Comparison of ENCODE assay signal across 8 cellular contexts in genomic region chr2:165952600-165953210, GRCh38. TPM values are rescaled to one million over a fixed set of nuclear protein-coding genes. Genes with fewer than 3 reads are reported as not detected.
DNase-seq lines count a peak whose midpoint lies in the region; FAIRE-seq and TF ChIP-seq lines count a peak whose summit lies in the region.

No MANE protein-coding gene starts in this region.

- peaks cover 30% of the 10 kb centered on the region; the same call in 1 of the 2 replicates for H3K79me2 ChIP-seq in KMS-11 (ENCODE audit: insufficient read depth, low read depth)

- no peak overlapping the region for H3K4me3 Mint-ChIP-seq in activated CD4-positive, alpha-beta memory T cell treated with anti-CD3 and anti-CD28 coated beads, Interleukin-2, amount 10 ng/mL, durations not matched to agents 7 days and 5 days

- H3K9me3 ChIP-seq in mucosa of stomach (ENCODE audit: control insufficient read depth, low read length) = no peaks in the 10 kb centered on the region

- CTCF ChIA-PET in activated CD4-positive, alpha-beta memory T cell treated with anti-CD3 and anti-CD28 coated beads, Interleukin-2, amount 10 ng/mL, durations not matched to agents 7 days and 5 days (lab: Charles Lee) = interaction anchor here (1.1 to 2.4 kb wide), 11 partner anchors 8 to 176 kb away, joined by 3 to 10 read pairs (median 6); partner anchors contain the start of gene SCN1A
- CTCF ChIA-PET in HEK293T (lab: Yijun Ruan, JAX) = interaction anchor here (0.9 kb wide), 1 partner anchor 176 kb away, joined by 3 read pairs; no protein-coding TSS in a partner anchor

- peaks cover 12% of the 10 kb centered on the region for H3K4me1 Mint-ChIP-seq in activated CD4-positive, alpha-beta memory T cell treated with anti-CD3 and anti-CD28 coated beads, Interleukin-2, amount 10 ng/mL, durations not matched to agents 7 days and 5 days

- TF ChIP-seq CTCF in KMS-11 (conservative IDR thresholded peaks at IDR 0.05; ENCODE audit: low read depth, low read length) (no peak), bronchial epithelial cell (IDR thresholded peaks at IDR 0.05; ENCODE audit: insufficient read depth, low read length, severe bottlenecking) (no peak)

- H3K27me3 ChIP-seq in KMS-11 (ENCODE audit: insufficient read depth, low read depth) (no peaks in the 10 kb centered on the region), bronchial epithelial cell (ENCODE audit: control insufficient read depth, insufficient read depth, low read length) (no peaks in the 10 kb centered on the region), mucosa of stomach (ENCODE audit: control insufficient read depth, insufficient read depth, low read length) (no peaks in the 10 kb centered on the region)

- H3K36me3 Mint-ChIP-seq in activated CD4-positive, alpha-beta memory T cell treated with anti-CD3 and anti-CD28 coated beads, Interleukin-2, amount 10 ng/mL, durations not matched to agents 7 days and 5 days (ENCODE audit: low read depth) = peaks cover 5% of the 10 kb centered on the region

- H3K27me3 Mint-ChIP-seq in activated CD4-positive, alpha-beta memory T cell treated with anti-CD3 and anti-CD28 coated beads, Interleukin-2, amount 10 ng/mL, durations not matched to agents 7 days and 5 days = no peaks in the 10 kb centered on the region

- no peak for FAIRE-seq in bronchial epithelial cell (lab: Jason Lieb, UNC)

- H3K27ac ChIP-seq in KMS-11 = peak overlapping the region; percentile 54

- H3K27ac Mint-ChIP-seq in activated CD4-positive, alpha-beta memory T cell treated with anti-CD3 and anti-CD28 coated beads, Interleukin-2, amount 10 ng/mL, durations not matched to agents 7 days and 5 days = no peak overlapping the region

- POLR2A ChIA-PET in activated CD4-positive, alpha-beta memory T cell treated with anti-CD3 and anti-CD28 coated beads, Interleukin-2, amount 10 ng/mL, durations not matched to agents 7 days and 5 days (lab: Charles Lee) = interaction anchor here (0.6 to 2.2 kb wide), 8 partner anchors 8 to 176 kb away, joined by 3 to 15 read pairs (median 4); partner anchors contain the start of genes GALNT3 and SCN1A
- POLR2A ChIA-PET in HEK293T (lab: Yijun Ruan, JAX) = interaction anchor here (0.7 kb wide), 1 partner anchor 483 kb away, joined by 4 read pairs; the partner anchor contains the start of gene CSRNP3

- DNase-seq in DMS53 treated with DMSO at 0.1 percent for 48 hours (lab: John Stamatoyannopoulos, UW; ENCODE audit: unreplicated experiment) = peak; percentile 53
- DNase-seq in bronchial epithelial cell (ENCODE audit: low read depth) = peak; percentile 51
- no peak for DNase-seq in stimulated activated CD4-positive, alpha-beta T cell treated with anti-CD3 and anti-CD28 coated beads, Interleukin-12 subunit alpha, Interleukin-12 subunit beta, amount 100 ng/mL, for 4 hours
- no peak for DNase-seq in activated CD4-positive, alpha-beta memory T cell treated with anti-CD3 and anti-CD28 coated beads, Interleukin-2, amount 10 ng/mL, durations not matched to agents 7 days and 5 days
- DNase-seq in HEK293T (ENCODE audit: extremely low spot score) = no peak
- no peak for DNase-seq in NCI-H1436 (lab: John Stamatoyannopoulos, UW)

- H3K36me3 ChIP-seq in KMS-11 (ENCODE audit: insufficient read depth) (no peaks in the 10 kb centered on the region), bronchial epithelial cell (ENCODE audit: control insufficient read depth, insufficient read depth, low read length) (no peaks in the 10 kb centered on the region), mucosa of stomach (ENCODE audit: control insufficient read depth, insufficient read depth, low read length) (no peaks in the 10 kb centered on the region)

- H3K4me3 ChIP-seq in KMS-11 (IDR thresholded peaks at IDR 0.05; ENCODE audit: insufficient read depth, low read depth, low read length) = peak overlapping the region; percentile 79
- H3K4me3 ChIP-seq in bronchial epithelial cell (ENCODE audit: low read depth, low read length) = peak overlapping the region; percentile 69
- H3K4me3 ChIP-seq in mucosa of stomach (ENCODE audit: low read length) = peak overlapping the region; percentile 48

- H3K9me3 Mint-ChIP-seq in activated CD4-positive, alpha-beta memory T cell treated with anti-CD3 and anti-CD28 coated beads, Interleukin-2, amount 10 ng/mL, durations not matched to agents 7 days and 5 days = no peaks in the 10 kb centered on the region

- no peaks in the 10 kb centered on the region for H4K20me1 ChIP-seq in KMS-11 (ENCODE audit: insufficient read depth)

- peak overlapping the region; percentile 79 for H2AFZ ChIP-seq in KMS-11 (ENCODE audit: low read depth)

- H3K9ac ChIP-seq in KMS-11 = peak overlapping the region; percentile 78; the same call in 1 of the 2 replicates
- H3K9ac ChIP-seq in mucosa of stomach (ENCODE audit: low read length) = peak overlapping the region; percentile 66

- peak overlapping the region; percentile 88 for H3K4me2 ChIP-seq in KMS-11

- H3K4me1 ChIP-seq in KMS-11 (ENCODE audit: low read depth, poor library complexity, severe bottlenecking) = peaks cover 21% of the 10 kb centered on the region
- peaks cover 5% of the 10 kb centered on the region for H3K4me1 ChIP-seq in mucosa of stomach (ENCODE audit: control insufficient read depth, insufficient read depth, low read length)

TF ChIP-seq in HEK293T, 16 proteins besides CTCF, POLR2A, EP300 and RAD21:
- TF ChIP-seq FOXK2 (IDR thresholded peaks at IDR 0.05) = no peak
- TF ChIP-seq ARNT (IDR thresholded peaks at IDR 0.05) = no peak
- no peak for TF ChIP-seq SP1 (IDR thresholded peaks at IDR 0.05)
- TF ChIP-seq ELF4 (IDR thresholded peaks at IDR 0.05) = no peak
- TF ChIP-seq ZNF384 (IDR thresholded peaks at IDR 0.05) = no peak
- no peak for TF ChIP-seq PKNOX1 (IDR thresholded peaks at IDR 0.05)
- TF ChIP-seq FOXA1 (IDR thresholded peaks at IDR 0.05) = no peak
- no peak for TF ChIP-seq BHLHE40 (IDR thresholded peaks at IDR 0.05; ENCODE audit: borderline replicate concordance)
- no peak for TF ChIP-seq NFRKB (IDR thresholded peaks at IDR 0.05)

RNA-seq across cellular contexts. Expression of gene TTC21B, which starts 0.9 kb away (rescaled TPM):
- 6.9 and 10.0 TPM in 2 replicates for total RNA-seq in bronchial epithelial cell
- 10 to 100 TPM; 16.5 to 17.1 TPM for total RNA-seq in activated CD4-positive, alpha-beta memory T cell treated with anti-CD3 and anti-CD28 coated beads, Interleukin-2, amount 10 ng/mL, durations not matched to agents 7 days and 5 days

Comparison
In these comparisons a context has a peak if more than half of its experiments do, and no peak if none do; other contexts are left out.
1. DNase-seq: peak in DMS53 treated with DMSO at 0.1 percent for 48 hours (single experiment) and bronchial epithelial cell (single experiment); none in stimulated activated CD4-positive, alpha-beta T cell treated with anti-CD3 and anti-CD28 coated beads, Interleukin-12 subunit alpha, Interleukin-12 subunit beta, amount 100 ng/mL, for 4 hours (single experiment), activated CD4-positive, alpha-beta memory T cell treated with anti-CD3 and anti-CD28 coated beads, Interleukin-2, amount 10 ng/mL, durations not matched to agents 7 days and 5 days (single experiment), HEK293T (single experiment) and NCI-H1436 (single experiment).
2. Peak in every context shown above with its lines, with median percentiles within 50 percentile points of each other: H3K4me3 ChIP-seq.